ENCODE assay signal across 13 cellular contexts in the genomic region with DNA sequence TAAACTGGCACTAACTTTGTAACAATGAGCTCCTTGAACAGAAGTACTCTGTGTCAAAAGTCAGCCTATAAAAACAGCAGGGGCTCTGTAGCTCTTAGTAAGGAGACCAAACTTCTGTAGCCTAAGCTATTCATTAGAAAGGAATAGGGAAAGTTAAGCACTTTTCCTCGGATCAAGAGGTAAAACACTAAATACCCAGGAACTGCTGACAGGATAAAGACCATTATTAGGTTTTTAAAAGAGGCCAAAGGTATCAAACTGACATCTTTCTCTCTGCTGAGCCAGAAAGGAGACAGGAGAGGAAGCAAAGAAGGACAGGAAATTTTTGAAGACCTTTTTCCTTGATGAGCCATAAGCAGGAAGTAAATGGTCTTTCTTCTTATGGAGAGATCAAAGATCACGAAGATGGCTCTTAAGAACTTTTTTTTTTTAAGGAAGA. TPM values are rescaled to one million over a fixed set of nuclear protein-coding genes. Genes with fewer than 3 reads are reported as not detected.
A peak's percentile ranks its signal among the peaks of the same experiment; 100 is the strongest.
DNase-seq lines count a peak whose midpoint lies in the region; ATAC-seq and TF ChIP-seq lines count a peak whose summit lies in the region.
"Had no signal": no experiment of that assay in that cellular context is flagged by ENCODE, and none has a peak within 500 bp of the region (broad histone marks: within the 10 kb centered on the region; RNA-seq: fewer than 3 reads in every experiment).

No MANE protein-coding gene starts in this region.

- no peak overlapping the region for H2AFZ ChIP-seq in osteoblast (ENCODE audit: low read length)

- H3K4me3 Mint-ChIP-seq in CD4-positive, alpha-beta T cell: no peak overlapping the region
- no peak overlapping the region for H3K4me3 Mint-ChIP-seq in mesothelial cell of epicardium
- H3K4me3 Mint-ChIP-seq: CD4-positive, alpha-beta memory T cell had no signal

- H3K4me3 ChIP-seq in HUES48 (ENCODE audit: low read depth, low read length): no peak overlapping the region
- H3K4me3 ChIP-seq in astrocyte of the cerebellum (ENCODE audit: low read depth, low read length): no peak overlapping the region
- no peak overlapping the region for H3K4me3 ChIP-seq in osteoblast (ENCODE audit: insufficient read depth, low read length)

- no peak overlapping the region for H3K27ac ChIP-seq in CD4-positive, alpha-beta T cell (ENCODE audit: low read depth, low read length)
- H3K27ac ChIP-seq in HUES48 (ENCODE audit: low read depth, low read length) (peak overlapping the region; percentile 87), osteoblast (ENCODE audit: low read depth, low read length) (no peak overlapping the region)

- no peaks in the 10 kb centered on the region for H3K27me3 ChIP-seq in CD4-positive, alpha-beta T cell (ENCODE audit: control insufficient read depth, insufficient read depth, low read length)
- H3K27me3 ChIP-seq in HUES48 (ENCODE audit: control insufficient read depth, insufficient read depth, low read length) (no peaks in the 10 kb centered on the region), osteoblast (ENCODE audit: insufficient read depth, low read length) (no peaks in the 10 kb centered on the region)

- H3K4me1 ChIP-seq in HUES48 (ENCODE audit: control insufficient read depth, insufficient read depth, low read length) (peaks cover 25% of the 10 kb centered on the region), osteoblast (ENCODE audit: insufficient read depth, low read length) (peaks cover 14% of the 10 kb centered on the region)

- no peaks in the 10 kb centered on the region for H3K27me3 Mint-ChIP-seq in CD4-positive, alpha-beta T cell
- no peaks in the 10 kb centered on the region for H3K27me3 Mint-ChIP-seq in mesothelial cell of epicardium (ENCODE audit: low read depth)
- H3K27me3 Mint-ChIP-seq: CD4-positive, alpha-beta memory T cell had no signal

- no peaks in the 10 kb centered on the region for H3K9me3 Mint-ChIP-seq in CD4-positive, alpha-beta T cell
- H3K9me3 Mint-ChIP-seq in mesothelial cell of epicardium: no peaks in the 10 kb centered on the region
- H3K9me3 Mint-ChIP-seq: CD4-positive, alpha-beta memory T cell had no signal

- no peak for ATAC-seq in CD4-positive, alpha-beta T cell (ENCODE audit: poor library complexity)
- ATAC-seq in HG03159 (IDR thresholded peaks at IDR 0.05; ENCODE audit: unreplicated experiment): no peak

- no peak for DNase-seq in CD4-positive, alpha-beta T cell
- DNase-seq in astrocyte of the cerebellum (ENCODE audit: low read depth) (peak; percentile 20), mesothelial cell of epicardium (ENCODE audit: low spot score in 2 of 2, unreplicated experiment in 2 of 2) (no peak), osteoblast (ENCODE audit: insufficient read length, low spot score, missing footprints) (no peak), DMS79 treated with DMSO at 0.1 percent for 48 hours (lab: John Stamatoyannopoulos, UW) (no peak)
- DNase-seq in stimulated activated naive CD4-positive, alpha-beta T cell (lab: John Stamatoyannopoulos, UW): no peak
- DNase-seq: amygdala; CD4-positive, alpha-beta memory T cell; hippocampal formation; NCI-H1417 treated with DMSO at 0.1 percent for 48 hours; OCI-M1 had no signal

- TF ChIP-seq CTCF in CD4-positive, alpha-beta T cell (IDR thresholded peaks at IDR 0.05): no peak
- TF ChIP-seq CTCF in astrocyte of the cerebellum (IDR thresholded peaks at IDR 0.05; ENCODE audit: low read depth, low read length, missing control alignments) (no peak), mesothelial cell of epicardium (IDR thresholded peaks at IDR 0.05; ENCODE audit: unreplicated experiment) (no peak), osteoblast (IDR thresholded peaks at IDR 0.05; ENCODE audit: extremely low read depth, low read depth, low read length) (no peak)

- H3K36me3 ChIP-seq in HUES48 (ENCODE audit: control insufficient read depth, insufficient read depth, low read length) (peaks cover 8% of the 10 kb centered on the region; the same call in 1 of the 2 replicates), osteoblast (ENCODE audit: insufficient read depth, low read length) (no peaks in the 10 kb centered on the region)

- H4K20me1 ChIP-seq in osteoblast (ENCODE audit: insufficient read depth, low read length): peaks cover 3% of the 10 kb centered on the region

- POLR2A ChIA-PET in CD4-positive, alpha-beta T cell (lab: Charles Lee): no interaction called here

- in situ Hi-C loops in astrocyte of the cerebellum (cut with HindIII; ENCODE audit: low sequenced_read_pairs): no loop called here

- no peak overlapping the region for H3K9ac ChIP-seq in HUES48 (ENCODE audit: low read depth, low read length)

- H3K4me2 ChIP-seq in osteoblast (ENCODE audit: insufficient read depth, low read length): no peak overlapping the region

- CTCF ChIA-PET in CD4-positive, alpha-beta T cell (lab: Charles Lee): no interaction called here

- no peaks in the 10 kb centered on the region for H3K9me3 ChIP-seq in CD4-positive, alpha-beta T cell (ENCODE audit: control insufficient read depth, low read length)
- H3K9me3 ChIP-seq in HUES48 (ENCODE audit: control insufficient read depth, insufficient read depth, low read length) (no peaks in the 10 kb centered on the region), osteoblast (ENCODE audit: low read depth, low read length) (no peaks in the 10 kb centered on the region)

- intact Hi-C loops in CD4-positive, alpha-beta T cell (cut with DNase I, micrococcal nuclease): no loop called here

- peaks cover 7% of the 10 kb centered on the region for H3K79me2 ChIP-seq in osteoblast (ENCODE audit: insufficient read depth, low read length)

- H3K27ac Mint-ChIP-seq in CD4-positive, alpha-beta T cell: peak overlapping the region; percentile 14
- peak overlapping the region; percentile 37 for H3K27ac Mint-ChIP-seq in mesothelial cell of epicardium

- H3K36me3 Mint-ChIP-seq in CD4-positive, alpha-beta T cell (ENCODE audit: low read depth): peaks cover 27% of the 10 kb centered on the region
- peaks cover 17% of the 10 kb centered on the region for H3K36me3 Mint-ChIP-seq in mesothelial cell of epicardium

- H3K4me1 Mint-ChIP-seq in CD4-positive, alpha-beta T cell (ENCODE audit: low read depth): peaks cover 34% of the 10 kb centered on the region
- peaks cover 7% of the 10 kb centered on the region for H3K4me1 Mint-ChIP-seq in mesothelial cell of epicardium

RNA-seq across cellular contexts. Expression of a gene that starts 31.9 kb away (rescaled TPM):
- total RNA-seq in CD4-positive, alpha-beta T cell: 10 to 100 TPM; 25.8 to 27.5 TPM
- total RNA-seq in mesothelial cell of epicardium: 24.2 to 24.9 TPM (median 24.6 TPM) in 3 replicates
- total RNA-seq in osteoblast: 22.8 and 23.9 TPM in 2 replicates

RNA-seq across cellular contexts. Expression of a gene that starts 32.0 kb away (rescaled TPM):
- 10 to 100 TPM; 50.1 to 50.6 TPM for total RNA-seq in CD4-positive, alpha-beta T cell
- total RNA-seq in mesothelial cell of epicardium (54.4 to 55.7 TPM (median 55.1 TPM) in 3 replicates), osteoblast (80.7 and 90.5 TPM in 2 replicates)
